30 cellular contexts compared by ENCODE assay signal in the genomic region with DNA sequence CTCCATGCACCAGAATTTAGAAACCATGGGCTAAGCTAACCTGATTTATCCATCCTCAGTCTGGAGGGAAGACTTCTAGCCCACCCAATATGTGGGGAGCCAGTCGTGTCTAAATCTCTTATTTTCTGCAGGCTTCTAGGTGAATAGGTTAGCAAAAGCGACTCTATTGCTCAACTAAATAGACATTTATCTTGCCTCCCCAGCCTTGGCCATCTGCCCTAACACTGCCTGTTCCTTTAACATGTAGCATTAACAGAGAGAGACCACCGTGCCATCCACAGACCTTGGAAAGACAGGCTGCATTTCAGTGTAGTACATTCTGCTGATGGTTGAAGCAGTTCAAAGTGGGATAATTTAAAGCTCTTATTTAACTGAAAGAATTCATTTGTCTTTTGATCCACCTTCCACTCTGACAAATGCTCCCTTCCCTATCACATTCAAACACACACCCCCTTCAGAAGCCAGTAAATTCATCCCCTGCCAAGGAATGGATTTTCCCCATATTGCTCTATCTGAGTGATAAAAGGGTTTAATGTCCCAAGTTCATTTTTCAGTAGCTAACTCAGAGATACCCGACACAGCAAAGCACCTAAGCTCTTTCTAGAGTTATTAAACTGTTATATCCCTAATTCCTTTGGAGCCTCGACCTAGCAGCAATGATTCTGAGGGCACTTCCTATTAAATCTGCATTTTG.
"Had no signal": no experiment of that assay in that cellular context is flagged by ENCODE, and none has a peak within 500 bp of the region (broad histone marks: within the 10 kb centered on the region; RNA-seq: fewer than 3 reads in every experiment).

No MANE protein-coding gene starts in this region.

- H3K4me1 Mint-ChIP-seq: endodermal cell; stimulated activated effector memory CD8-positive, alpha-beta T cell treated with anti-CD3 and anti-CD28 coated beads, Interleukin-12 subunit alpha, Interleukin-12 subunit beta, amount 100 ng/mL, for 72 hours had no signal

- H2AFZ ChIP-seq: neural progenitor cell, parathyroid adenoma had no signal

- H3K27ac Mint-ChIP-seq: endodermal cell; mesothelial cell of epicardium; natural killer cell treated with Interleukin-12 subunit alpha and Interleukin-12 subunit beta and Interleukin-15 and Interleukin-18, amount 100 ng/mL, for 72 hours; neural progenitor cell; progenitor cell of endocrine pancreas; stimulated activated effector memory CD8-positive, alpha-beta T cell treated with anti-CD3 and anti-CD28 coated beads, Interleukin-12 subunit alpha, Interleukin-12 subunit beta, amount 100 ng/mL, for 72 hours had no signal

- H3K4me2 ChIP-seq: neural progenitor cell had no signal

- H3K9me3 Mint-ChIP-seq: mesothelial cell of epicardium; natural killer cell treated with Interleukin-12 subunit alpha and Interleukin-12 subunit beta and Interleukin-15 and Interleukin-18, amount 100 ng/mL, for 72 hours; neural progenitor cell; stimulated activated effector memory CD8-positive, alpha-beta T cell treated with anti-CD3 and anti-CD28 coated beads, Interleukin-12 subunit alpha, Interleukin-12 subunit beta, amount 100 ng/mL, for 72 hours had no signal

- H3K79me2 ChIP-seq: parathyroid adenoma had no signal

- H3K36me3 ChIP-seq: gastroesophageal sphincter, heart right ventricle, left ventricle myocardium inferior, neural progenitor cell, stomach, thyroid gland, vagina had no signal

- H3K4me3 ChIP-seq: gastroesophageal sphincter, heart right ventricle, left ventricle myocardium inferior, lung, mucosa of descending colon, neural progenitor cell, stomach, thyroid gland, vagina had no signal

- H3K4me1 ChIP-seq: foreskin keratinocyte, parathyroid adenoma, stomach, thyroid gland had no signal

- H3K4me3 Mint-ChIP-seq: endodermal cell; mesothelial cell of epicardium; natural killer cell treated with Interleukin-12 subunit alpha and Interleukin-12 subunit beta and Interleukin-15 and Interleukin-18, amount 100 ng/mL, for 72 hours; neural progenitor cell; stimulated activated effector memory CD8-positive, alpha-beta T cell treated with anti-CD3 and anti-CD28 coated beads, Interleukin-12 subunit alpha, Interleukin-12 subunit beta, amount 100 ng/mL, for 72 hours had no signal

- H3K9me3 ChIP-seq: gastroesophageal sphincter, heart right ventricle, left ventricle myocardium inferior, mucosa of descending colon, stomach, thyroid gland, vagina had no signal

- ATAC-seq: esophagus mucosa; foreskin keratinocyte; gastroesophageal sphincter; left cardiac atrium; mucosa of descending colon; natural killer cell treated with Interleukin-12 subunit alpha and Interleukin-12 subunit beta and Interleukin-15 and Interleukin-18, amount 100 ng/mL, for 72 hours; sciatic nerve; stimulated activated effector memory CD8-positive, alpha-beta T cell treated with anti-CD3 and anti-CD28 coated beads, Interleukin-12 subunit alpha, Interleukin-12 subunit beta, amount 100 ng/mL, for 72 hours had no signal

- H3K9ac ChIP-seq: neural progenitor cell, parathyroid adenoma had no signal

- FAIRE-seq: islet of Langerhans had no signal

- DNase-seq: cortex of kidney; effector CD8-positive, alpha-beta T cell; endodermal cell; foreskin keratinocyte; hippocampal formation; left cardiac atrium; mesenchymal stem cell; mucosa of descending colon; naive B cell; stimulated activated CD4-positive, alpha-beta T cell treated with anti-CD3 and anti-CD28 coated beads, Interleukin-2, amount 100 ng/mL, for 24 hours; stimulated activated CD4-positive, alpha-beta T cell treated with anti-CD3 and anti-CD28 coated beads, Interleukin-4, amount 100 ng/mL, for 24 hours; stimulated activated naive CD4-positive, alpha-beta T cell treated with Interleukin-2 at 50 U/mL for 16 hours; stomach; trophoblast cell had no signal

- H3K36me3 Mint-ChIP-seq: mesothelial cell of epicardium; naive B cell; natural killer cell treated with Interleukin-12 subunit alpha and Interleukin-12 subunit beta and Interleukin-15 and Interleukin-18, amount 100 ng/mL, for 72 hours; neural progenitor cell; stimulated activated effector memory CD8-positive, alpha-beta T cell treated with anti-CD3 and anti-CD28 coated beads, Interleukin-12 subunit alpha, Interleukin-12 subunit beta, amount 100 ng/mL, for 72 hours had no signal

- H3K27ac ChIP-seq: epithelial cell of prostate, foreskin keratinocyte, gastroesophageal sphincter, heart right ventricle, left ventricle myocardium inferior, neural progenitor cell, parathyroid adenoma, stomach, thyroid gland, vagina had no signal

- H3K27me3 ChIP-seq: neural progenitor cell, thyroid gland, vagina had no signal
